Comparison of ENCODE assay signal across 8 cellular contexts in genomic region chr2:177148477-177149154, GRCh38.
A peak's percentile ranks its signal among the peaks of the same experiment; 100 is the strongest.
DNase-seq lines count a peak whose midpoint lies in the region; ATAC-seq, FAIRE-seq and TF ChIP-seq lines count a peak whose summit lies in the region.

No MANE protein-coding gene starts in this region.

- FAIRE-seq in GM19239 (lab: Jason Lieb, UNC), result peak; percentile 96

- TF ChIP-seq POLR2A in right lobe of liver (IDR thresholded peaks at IDR 0.05), result no peak

- under 1% methylated on average over 23 of the region's 25 CpGs for WGBS in right lobe of liver (ENCODE audit: insufficient coverage, low coverage, low lambda C conversion rate, missing lambda C conversion rate)

- ATAC-seq in HG03432 (IDR thresholded peaks at IDR 0.05; ENCODE audit: unreplicated experiment), result peak; percentile 93
- ATAC-seq in right lobe of liver, result peak; percentile 98 to 100 (median 98)

- H3K27ac ChIP-seq in right lobe of liver, result no peak overlapping the region

- intact Hi-C loops in right lobe of liver (cut with DNase I), result no loop called here

- POLR2A ChIA-PET in BJ (lab: Charles Lee), result no interaction called here

- no peaks in the 10 kb centered on the region for H3K9me3 ChIP-seq in right lobe of liver

- H3K27me3 ChIP-seq in BJ (ENCODE audit: control insufficient read depth, insufficient read depth, low read length) (peaks cover 17% of the 10 kb centered on the region), right lobe of liver (no peaks in the 10 kb centered on the region)

- CTCF ChIA-PET in BJ (lab: Yijun Ruan, JAX), result interaction anchor here (0.6 to 3.0 kb wide), 32 partner anchors 8 to 1022 kb away, joined by 3 to 31 read pairs (median 4); no protein-coding TSS in a partner anchor

- H3K36me3 ChIP-seq in BJ (ENCODE audit: control insufficient read depth, insufficient read depth, low read length), result no peaks in the 10 kb centered on the region
- H3K36me3 ChIP-seq in right lobe of liver, result no peaks in the 10 kb centered on the region

- TF ChIP-seq CTCF in BJ (IDR thresholded peaks at IDR 0.05; ENCODE audit: insufficient read depth, low read depth, low read length), result peak; percentile 95
- TF ChIP-seq CTCF in right lobe of liver (IDR thresholded peaks at IDR 0.05), result peak; percentile 62 to 86 (median 83)

- DNase-seq in BJ (ENCODE audit: low read depth), result no peak
- peak; percentile 34 for DNase-seq in GM19239 (ENCODE audit: insufficient read length, low spot score)
- peak; percentile 91 for DNase-seq in NCI-H510A treated with DMSO at 0.1 percent for 48 hours (lab: John Stamatoyannopoulos, UW)
- peak; percentile 66 to 73 for DNase-seq in activated CD4-positive, alpha-beta T cell treated with anti-CD3 and anti-CD28 coated beads for 4 hours
- DNase-seq in dedifferentiated amniotic fluid mesenchymal stem cell (ENCODE audit: extremely low spot score), result peak; percentile 79
- DNase-seq in right lobe of liver, result peak; percentile 76 to 84 (median 76)
- peak; percentile 29 to 54 (median 31) for DNase-seq in stimulated activated CD4-positive, alpha-beta T cell treated with anti-CD3 and anti-CD28 coated beads, TNF-alpha, amount 100 ng/mL, for 1 hour (ENCODE audit: low read depth in 3 of 3, low spot score in 1 of 3)

- H3K4me3 ChIP-seq in BJ (ENCODE audit: low read depth, low read length) (peak overlapping the region; percentile 35), right lobe of liver (peak overlapping the region; percentile 7 to 22 (median 9))

- peaks cover 0 to 5% (median 0%) of the 10 kb centered on the region in 4 donors for H3K4me1 ChIP-seq in right lobe of liver
